ENCODE assay signal across 1 cellular context in the genomic region with DNA sequence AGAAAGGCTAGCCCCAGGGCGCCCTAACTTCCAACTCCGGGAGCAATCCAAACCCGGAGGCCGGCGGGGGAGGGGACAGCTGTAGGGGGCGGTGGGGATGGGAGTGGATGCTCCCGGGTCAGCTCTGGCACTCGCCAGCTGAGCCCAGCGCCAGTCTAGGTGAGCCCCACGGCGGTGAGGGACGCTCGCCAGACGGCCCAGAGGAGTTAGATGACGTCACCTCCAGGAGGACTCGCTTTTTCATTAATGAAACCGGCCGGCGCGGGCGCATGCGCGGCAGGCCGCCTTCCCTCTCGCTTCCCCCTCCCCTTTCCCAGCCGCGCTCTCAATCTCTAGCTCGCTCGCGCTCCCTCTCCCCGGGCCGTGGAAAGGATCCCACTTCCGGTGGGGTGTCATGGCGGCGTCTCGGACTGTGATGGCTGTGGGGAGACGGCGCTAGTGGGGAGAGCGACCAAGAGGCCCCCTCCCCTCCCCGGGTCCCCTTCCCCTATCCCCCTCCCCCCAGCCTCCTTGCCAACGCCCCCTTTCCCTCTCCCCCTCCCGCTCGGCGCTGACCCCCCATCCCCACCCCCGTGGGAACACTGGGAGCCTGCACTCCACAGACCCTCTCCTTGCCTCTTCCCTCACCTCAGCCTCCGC.
A peak's percentile ranks its signal among the peaks of the same experiment; 100 is the strongest.
TF ChIP-seq lines count a peak whose summit lies in the region.

A gene with protein sequence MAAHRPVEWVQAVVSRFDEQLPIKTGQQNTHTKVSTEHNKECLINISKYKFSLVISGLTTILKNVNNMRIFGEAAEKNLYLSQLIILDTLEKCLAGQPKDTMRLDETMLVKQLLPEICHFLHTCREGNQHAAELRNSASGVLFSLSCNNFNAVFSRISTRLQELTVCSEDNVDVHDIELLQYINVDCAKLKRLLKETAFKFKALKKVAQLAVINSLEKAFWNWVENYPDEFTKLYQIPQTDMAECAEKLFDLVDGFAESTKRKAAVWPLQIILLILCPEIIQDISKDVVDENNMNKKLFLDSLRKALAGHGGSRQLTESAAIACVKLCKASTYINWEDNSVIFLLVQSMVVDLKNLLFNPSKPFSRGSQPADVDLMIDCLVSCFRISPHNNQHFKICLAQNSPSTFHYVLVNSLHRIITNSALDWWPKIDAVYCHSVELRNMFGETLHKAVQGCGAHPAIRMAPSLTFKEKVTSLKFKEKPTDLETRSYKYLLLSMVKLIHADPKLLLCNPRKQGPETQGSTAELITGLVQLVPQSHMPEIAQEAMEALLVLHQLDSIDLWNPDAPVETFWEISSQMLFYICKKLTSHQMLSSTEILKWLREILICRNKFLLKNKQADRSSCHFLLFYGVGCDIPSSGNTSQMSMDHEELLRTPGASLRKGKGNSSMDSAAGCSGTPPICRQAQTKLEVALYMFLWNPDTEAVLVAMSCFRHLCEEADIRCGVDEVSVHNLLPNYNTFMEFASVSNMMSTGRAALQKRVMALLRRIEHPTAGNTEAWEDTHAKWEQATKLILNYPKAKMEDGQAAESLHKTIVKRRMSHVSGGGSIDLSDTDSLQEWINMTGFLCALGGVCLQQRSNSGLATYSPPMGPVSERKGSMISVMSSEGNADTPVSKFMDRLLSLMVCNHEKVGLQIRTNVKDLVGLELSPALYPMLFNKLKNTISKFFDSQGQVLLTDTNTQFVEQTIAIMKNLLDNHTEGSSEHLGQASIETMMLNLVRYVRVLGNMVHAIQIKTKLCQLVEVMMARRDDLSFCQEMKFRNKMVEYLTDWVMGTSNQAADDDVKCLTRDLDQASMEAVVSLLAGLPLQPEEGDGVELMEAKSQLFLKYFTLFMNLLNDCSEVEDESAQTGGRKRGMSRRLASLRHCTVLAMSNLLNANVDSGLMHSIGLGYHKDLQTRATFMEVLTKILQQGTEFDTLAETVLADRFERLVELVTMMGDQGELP (N-terminal part only) (plus strand): TSS at position 378 of the 639 bp plus-strand sequence. CDS start 333 bp downstream, outside the sequence.

TF ChIP-seq in HepG2, 621 proteins besides CTCF, POLR2A, EP300 and RAD21 (continued from another document):
- TF ChIP-seq, protein P1, sequence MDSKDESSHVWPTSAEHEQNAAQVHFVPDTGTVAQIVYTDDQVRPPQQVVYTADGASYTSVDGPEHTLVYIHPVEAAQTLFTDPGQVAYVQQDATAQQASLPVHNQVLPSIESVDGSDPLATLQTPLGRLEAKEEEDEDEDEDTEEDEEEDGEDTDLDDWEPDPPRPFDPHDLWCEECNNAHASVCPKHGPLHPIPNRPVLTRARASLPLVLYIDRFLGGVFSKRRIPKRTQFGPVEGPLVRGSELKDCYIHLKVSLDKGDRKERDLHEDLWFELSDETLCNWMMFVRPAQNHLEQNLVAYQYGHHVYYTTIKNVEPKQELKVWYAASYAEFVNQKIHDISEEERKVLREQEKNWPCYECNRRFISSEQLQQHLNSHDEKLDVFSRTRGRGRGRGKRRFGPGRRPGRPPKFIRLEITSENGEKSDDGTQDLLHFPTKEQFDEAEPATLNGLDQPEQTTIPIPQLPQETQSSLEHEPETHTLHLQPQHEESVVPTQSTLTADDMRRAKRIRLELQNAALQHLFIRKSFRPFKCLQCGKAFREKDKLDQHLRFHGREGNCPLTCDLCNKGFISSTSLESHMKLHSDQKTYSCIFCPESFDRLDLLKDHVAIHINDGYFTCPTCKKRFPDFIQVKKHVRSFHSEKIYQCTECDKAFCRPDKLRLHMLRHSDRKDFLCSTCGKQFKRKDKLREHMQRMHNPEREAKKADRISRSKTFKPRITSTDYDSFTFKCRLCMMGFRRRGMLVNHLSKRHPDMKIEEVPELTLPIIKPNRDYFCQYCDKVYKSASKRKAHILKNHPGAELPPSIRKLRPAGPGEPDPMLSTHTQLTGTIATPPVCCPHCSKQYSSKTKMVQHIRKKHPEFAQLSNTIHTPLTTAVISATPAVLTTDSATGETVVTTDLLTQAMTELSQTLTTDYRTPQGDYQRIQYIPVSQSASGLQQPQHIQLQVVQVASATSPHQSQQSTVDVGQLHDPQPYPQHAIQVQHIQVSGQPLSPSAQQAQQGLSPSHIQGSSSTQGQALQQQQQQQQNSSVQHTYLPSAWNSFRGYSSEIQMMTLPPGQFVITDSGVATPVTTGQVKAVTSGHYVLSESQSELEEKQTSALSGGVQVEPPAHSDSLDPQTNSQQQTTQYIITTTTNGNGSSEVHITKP (CRISPR knock-in tag; IDR thresholded peaks at IDR 0.05; ENCODE audit: low read depth): 0 out of 2 replicates have a peak, but pooled peaks have one; percentile 77
- TF ChIP-seq CBX2 (IDR thresholded peaks at IDR 0.05; ENCODE audit: low read depth, low read length) (no peak), CBX2 (CRISPR knock-in tag; IDR thresholded peaks at IDR 0.05; ENCODE audit: low read depth) (no peak), ZNF350 (CRISPR knock-in tag; IDR thresholded peaks at IDR 0.05; ENCODE audit: borderline replicate concordance, low read depth) (no peak), MLLT10 (CRISPR knock-in tag; IDR thresholded peaks at IDR 0.05) (no peak), SRSF1 (optimal IDR thresholded peaks at IDR 0.05; ENCODE audit: low read depth, low read length) (no peak), ZNF282 (IDR thresholded peaks at IDR 0.05; ENCODE audit: partially characterized antibody) (no peak), ETV6 (CRISPR knock-in tag; conservative IDR thresholded peaks at IDR 0.05) (no peak), SIN3B (IDR thresholded peaks at IDR 0.05; ENCODE audit: low read length) (no peak), ZNF3 (CRISPR knock-in tag; IDR thresholded peaks at IDR 0.05) (no peak), ZNF10 (CRISPR knock-in tag; IDR thresholded peaks at IDR 0.05; ENCODE audit: borderline replicate concordance, low read depth) (no peak), KAT2B (IDR thresholded peaks at IDR 0.05; ENCODE audit: borderline replicate concordance, low read depth, low read length) (no peak), SALL2 (CRISPR knock-in tag; IDR thresholded peaks at IDR 0.05) (no peak), ZNF496 (CRISPR knock-in tag; IDR thresholded peaks at IDR 0.05; ENCODE audit: insufficient replicate concordance) (no peak), IKZF4 (CRISPR knock-in tag; IDR thresholded peaks at IDR 0.05; ENCODE audit: borderline replicate concordance, low read depth, not compliant biosample characterization) (no peak), HMG20B (CRISPR knock-in tag; conservative IDR thresholded peaks at IDR 0.05) (no peak), NR1H2 (CRISPR knock-in tag; IDR thresholded peaks at IDR 0.05; ENCODE audit: borderline replicate concordance, low read depth) (no peak), NFE2L2 (IDR thresholded peaks at IDR 0.05; ENCODE audit: low read length) (no peak)
- TF ChIP-seq, protein P2, sequence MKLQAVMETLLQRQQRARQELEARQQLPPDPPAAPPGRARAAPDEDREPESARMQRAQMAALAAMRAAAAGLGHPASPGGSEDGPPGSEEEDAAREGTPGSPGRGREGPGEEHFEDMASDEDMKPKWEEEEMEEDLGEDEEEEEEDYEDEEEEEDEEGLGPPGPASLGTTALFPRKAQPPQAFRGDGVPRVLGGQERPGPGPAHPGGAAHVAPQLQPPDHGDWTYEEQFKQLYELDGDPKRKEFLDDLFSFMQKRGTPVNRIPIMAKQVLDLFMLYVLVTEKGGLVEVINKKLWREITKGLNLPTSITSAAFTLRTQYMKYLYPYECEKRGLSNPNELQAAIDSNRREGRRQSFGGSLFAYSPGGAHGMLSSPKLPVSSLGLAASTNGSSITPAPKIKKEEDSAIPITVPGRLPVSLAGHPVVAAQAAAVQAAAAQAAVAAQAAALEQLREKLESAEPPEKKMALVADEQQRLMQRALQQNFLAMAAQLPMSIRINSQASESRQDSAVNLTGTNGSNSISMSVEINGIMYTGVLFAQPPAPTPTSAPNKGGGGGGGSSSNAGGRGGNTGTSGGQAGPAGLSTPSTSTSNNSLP (IDR thresholded peaks at IDR 0.05; ENCODE audit: low read depth, low read length): no peak
- TF ChIP-seq, protein P3, sequence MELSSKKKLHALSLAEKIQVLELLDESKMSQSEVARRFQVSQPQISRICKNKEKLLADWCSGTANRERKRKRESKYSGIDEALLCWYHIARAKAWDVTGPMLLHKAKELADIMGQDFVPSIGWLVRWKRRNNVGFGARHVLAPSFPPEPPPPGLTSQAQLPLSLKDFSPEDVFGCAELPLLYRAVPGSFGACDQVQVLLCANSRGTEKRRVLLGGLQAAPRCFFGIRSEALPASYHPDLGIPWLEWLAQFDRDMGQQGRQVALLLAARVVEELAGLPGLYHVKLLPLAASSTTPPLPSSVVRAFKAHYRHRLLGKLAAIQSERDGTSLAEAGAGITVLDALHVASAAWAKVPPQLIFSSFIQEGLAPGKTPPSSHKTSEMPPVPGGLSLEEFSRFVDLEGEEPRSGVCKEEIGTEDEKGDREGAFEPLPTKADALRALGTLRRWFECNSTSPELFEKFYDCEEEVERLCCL (CRISPR knock-in tag; IDR thresholded peaks at IDR 0.05; ENCODE audit: borderline replicate concordance): no peak
- TF ChIP-seq, protein P4, sequence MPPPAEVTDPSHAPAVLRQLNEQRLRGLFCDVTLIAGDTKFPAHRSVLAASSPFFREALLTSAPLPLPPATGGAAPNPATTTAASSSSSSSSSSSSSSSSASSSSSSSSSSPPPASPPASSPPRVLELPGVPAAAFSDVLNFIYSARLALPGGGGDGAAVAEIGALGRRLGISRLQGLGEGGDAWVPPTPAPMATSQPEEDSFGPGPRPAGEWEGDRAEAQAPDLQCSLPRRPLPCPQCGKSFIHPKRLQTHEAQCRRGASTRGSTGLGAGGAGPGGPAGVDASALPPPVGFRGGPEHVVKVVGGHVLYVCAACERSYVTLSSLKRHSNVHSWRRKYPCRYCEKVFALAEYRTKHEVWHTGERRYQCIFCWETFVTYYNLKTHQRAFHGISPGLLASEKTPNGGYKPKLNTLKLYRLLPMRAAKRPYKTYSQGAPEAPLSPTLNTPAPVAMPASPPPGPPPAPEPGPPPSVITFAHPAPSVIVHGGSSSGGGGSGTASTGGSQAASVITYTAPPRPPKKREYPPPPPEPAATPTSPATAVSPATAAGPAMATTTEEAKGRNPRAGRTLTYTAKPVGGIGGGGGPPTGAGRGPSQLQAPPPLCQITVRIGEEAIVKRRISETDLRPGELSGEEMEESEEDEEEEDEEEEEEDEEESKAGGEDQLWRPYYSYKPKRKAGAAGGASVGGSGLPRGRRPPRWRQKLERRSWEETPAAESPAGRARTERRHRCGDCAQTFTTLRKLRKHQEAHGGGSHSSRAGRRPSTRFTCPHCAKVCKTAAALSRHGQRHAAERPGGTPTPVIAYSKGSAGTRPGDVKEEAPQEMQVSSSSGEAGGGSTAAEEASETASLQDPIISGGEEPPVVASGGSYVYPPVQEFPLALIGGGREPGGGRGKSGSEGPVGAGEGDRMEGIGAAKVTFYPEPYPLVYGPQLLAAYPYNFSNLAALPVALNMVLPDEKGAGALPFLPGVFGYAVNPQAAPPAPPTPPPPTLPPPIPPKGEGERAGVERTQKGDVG (CRISPR knock-in tag; IDR thresholded peaks at IDR 0.05; ENCODE audit: borderline replicate concordance): no peak
- TF ChIP-seq, protein P5, sequence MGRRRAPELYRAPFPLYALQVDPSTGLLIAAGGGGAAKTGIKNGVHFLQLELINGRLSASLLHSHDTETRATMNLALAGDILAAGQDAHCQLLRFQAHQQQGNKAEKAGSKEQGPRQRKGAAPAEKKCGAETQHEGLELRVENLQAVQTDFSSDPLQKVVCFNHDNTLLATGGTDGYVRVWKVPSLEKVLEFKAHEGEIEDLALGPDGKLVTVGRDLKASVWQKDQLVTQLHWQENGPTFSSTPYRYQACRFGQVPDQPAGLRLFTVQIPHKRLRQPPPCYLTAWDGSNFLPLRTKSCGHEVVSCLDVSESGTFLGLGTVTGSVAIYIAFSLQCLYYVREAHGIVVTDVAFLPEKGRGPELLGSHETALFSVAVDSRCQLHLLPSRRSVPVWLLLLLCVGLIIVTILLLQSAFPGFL (CRISPR knock-in tag; IDR thresholded peaks at IDR 0.05): no peak
- TF ChIP-seq, protein P6, sequence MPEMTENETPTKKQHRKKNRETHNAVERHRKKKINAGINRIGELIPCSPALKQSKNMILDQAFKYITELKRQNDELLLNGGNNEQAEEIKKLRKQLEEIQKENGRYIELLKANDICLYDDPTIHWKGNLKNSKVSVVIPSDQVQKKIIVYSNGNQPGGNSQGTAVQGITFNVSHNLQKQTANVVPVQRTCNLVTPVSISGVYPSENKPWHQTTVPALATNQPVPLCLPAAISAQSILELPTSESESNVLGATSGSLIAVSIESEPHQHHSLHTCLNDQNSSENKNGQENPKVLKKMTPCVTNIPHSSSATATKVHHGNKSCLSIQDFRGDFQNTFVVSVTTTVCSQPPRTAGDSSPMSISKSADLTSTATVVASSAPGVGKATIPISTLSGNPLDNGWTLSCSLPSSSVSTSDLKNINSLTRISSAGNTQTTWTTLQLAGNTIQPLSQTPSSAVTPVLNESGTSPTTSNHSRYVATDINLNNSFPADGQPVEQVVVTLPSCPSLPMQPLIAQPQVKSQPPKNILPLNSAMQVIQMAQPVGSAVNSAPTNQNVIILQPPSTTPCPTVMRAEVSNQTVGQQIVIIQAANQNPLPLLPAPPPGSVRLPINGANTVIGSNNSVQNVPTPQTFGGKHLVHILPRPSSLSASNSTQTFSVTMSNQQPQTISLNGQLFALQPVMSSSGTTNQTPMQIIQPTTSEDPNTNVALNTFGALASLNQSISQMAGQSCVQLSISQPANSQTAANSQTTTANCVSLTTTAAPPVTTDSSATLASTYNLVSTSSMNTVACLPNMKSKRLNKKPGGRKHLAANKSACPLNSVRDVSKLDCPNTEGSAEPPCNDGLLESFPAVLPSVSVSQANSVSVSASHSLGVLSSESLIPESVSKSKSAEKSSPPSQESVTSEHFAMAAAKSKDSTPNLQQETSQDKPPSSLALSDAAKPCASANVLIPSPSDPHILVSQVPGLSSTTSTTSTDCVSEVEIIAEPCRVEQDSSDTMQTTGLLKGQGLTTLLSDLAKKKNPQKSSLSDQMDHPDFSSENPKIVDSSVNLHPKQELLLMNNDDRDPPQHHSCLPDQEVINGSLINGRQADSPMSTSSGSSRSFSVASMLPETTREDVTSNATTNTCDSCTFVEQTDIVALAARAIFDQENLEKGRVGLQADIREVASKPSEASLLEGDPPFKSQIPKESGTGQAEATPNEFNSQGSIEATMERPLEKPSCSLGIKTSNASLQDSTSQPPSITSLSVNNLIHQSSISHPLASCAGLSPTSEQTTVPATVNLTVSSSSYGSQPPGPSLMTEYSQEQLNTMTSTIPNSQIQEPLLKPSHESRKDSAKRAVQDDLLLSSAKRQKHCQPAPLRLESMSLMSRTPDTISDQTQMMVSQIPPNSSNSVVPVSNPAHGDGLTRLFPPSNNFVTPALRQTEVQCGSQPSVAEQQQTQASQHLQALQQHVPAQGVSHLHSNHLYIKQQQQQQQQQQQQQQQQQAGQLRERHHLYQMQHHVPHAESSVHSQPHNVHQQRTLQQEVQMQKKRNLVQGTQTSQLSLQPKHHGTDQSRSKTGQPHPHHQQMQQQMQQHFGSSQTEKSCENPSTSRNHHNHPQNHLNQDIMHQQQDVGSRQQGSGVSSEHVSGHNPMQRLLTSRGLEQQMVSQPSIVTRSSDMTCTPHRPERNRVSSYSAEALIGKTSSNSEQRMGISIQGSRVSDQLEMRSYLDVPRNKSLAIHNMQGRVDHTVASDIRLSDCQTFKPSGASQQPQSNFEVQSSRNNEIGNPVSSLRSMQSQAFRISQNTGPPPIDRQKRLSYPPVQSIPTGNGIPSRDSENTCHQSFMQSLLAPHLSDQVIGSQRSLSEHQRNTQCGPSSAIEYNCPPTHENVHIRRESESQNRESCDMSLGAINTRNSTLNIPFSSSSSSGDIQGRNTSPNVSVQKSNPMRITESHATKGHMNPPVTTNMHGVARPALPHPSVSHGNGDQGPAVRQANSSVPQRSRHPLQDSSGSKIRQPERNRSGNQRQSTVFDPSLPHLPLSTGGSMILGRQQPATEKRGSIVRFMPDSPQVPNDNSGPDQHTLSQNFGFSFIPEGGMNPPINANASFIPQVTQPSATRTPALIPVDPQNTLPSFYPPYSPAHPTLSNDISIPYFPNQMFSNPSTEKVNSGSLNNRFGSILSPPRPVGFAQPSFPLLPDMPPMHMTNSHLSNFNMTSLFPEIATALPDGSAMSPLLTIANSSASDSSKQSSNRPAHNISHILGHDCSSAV (CRISPR knock-in tag; IDR thresholded peaks at IDR 0.05; ENCODE audit: borderline replicate concordance): no peak
